Comparison of ENCODE assay signal across 20 cellular contexts in genomic region chr11:17927643-17928343, GRCh38.
DNase-seq lines count a peak whose midpoint lies in the region; ATAC-seq and TF ChIP-seq lines count a peak whose summit lies in the region.
"Had no signal": no experiment of that assay in that cellular context is flagged by ENCODE, and none has a peak within 500 bp of the region (broad histone marks: within the 10 kb centered on the region; RNA-seq: fewer than 3 reads in every experiment).

No MANE protein-coding gene starts in this region.

- no TSS peak for BruUV-seq in IMR-90 (replicated peaks; lab: Mats Ljungman, UMichigan)

- TF ChIP-seq RAD21 in IMR-90 (IDR thresholded peaks at IDR 0.05; ENCODE audit: low read length) = no peak

- H3K4me3 ChIP-seq in IMR-90 (ENCODE audit: insufficient read depth, low read depth, low read length) (no peak overlapping the region), esophagus muscularis mucosa (no peak overlapping the region), psoas muscle (no peak overlapping the region)
- H3K4me3 ChIP-seq: GM23338, neural progenitor cell, right lobe of liver, tibial artery had no signal

- TF ChIP-seq EP300 in esophagus muscularis mucosa (IDR thresholded peaks at IDR 0.05) = no peak

- ATAC-seq in IMR-90 (ENCODE audit: low read depth) (peak; percentile 86), psoas muscle (peak in 3 of 4 donors; percentile 34 to 66 (median 51)), GM18867 (IDR thresholded peaks at IDR 0.05; ENCODE audit: unreplicated experiment) (no peak)
- ATAC-seq: CD8-positive, alpha-beta T cell; GM23338; right lobe of liver had no signal

- H3K4me2 ChIP-seq in IMR-90 (ENCODE audit: low read depth, low read length) = peak overlapping the region; percentile 8; the same call in 1 of the 2 replicates
- H3K4me2 ChIP-seq: GM23338, neural progenitor cell had no signal

- CTCF ChIA-PET in IMR-90 (lab: Yijun Ruan, JAX) = no interaction called here

- H3K23ac ChIP-seq in IMR-90 (ENCODE audit: low read depth, low read length) = no peak overlapping the region

- H2AK5ac ChIP-seq in IMR-90 (ENCODE audit: low read depth, low read length) = peak overlapping the region; percentile 21; the same call in 1 of the 2 replicates

- H2BK5ac ChIP-seq in IMR-90 (ENCODE audit: low read depth, low read length, poor library complexity, severe bottlenecking) = no peak overlapping the region

- no peak overlapping the region for H3K4ac ChIP-seq in IMR-90 (ENCODE audit: low read depth, low read length)

- H3K79me1 ChIP-seq in IMR-90 (ENCODE audit: low read depth in 1 of 2, low read length in 2 of 2) = no peaks in the 10 kb centered on the region

- no peak overlapping the region for H3K9ac ChIP-seq in IMR-90 (ENCODE audit: low read depth, low read length)
- H3K9ac ChIP-seq: neural progenitor cell had no signal

- H4K20me1 ChIP-seq in IMR-90 (ENCODE audit: insufficient read depth, low read length) = no peaks in the 10 kb centered on the region

- peaks cover 8% of the 10 kb centered on the region; the same call in 1 of the 2 replicates for H3K4me1 ChIP-seq in IMR-90 (ENCODE audit: control insufficient read depth, insufficient read depth, low read length)
- H3K4me1 ChIP-seq in esophagus muscularis mucosa = peaks cover 4 to 22% (median 17%) of the 10 kb centered on the region in 4 donors
- peaks cover 8% of the 10 kb centered on the region for H3K4me1 ChIP-seq in psoas muscle
- H3K4me1 ChIP-seq: neural progenitor cell had no signal

- no peak overlapping the region for H4K5ac ChIP-seq in IMR-90 (ENCODE audit: low read depth, low read length)

- H3K27me3 ChIP-seq in IMR-90 (ENCODE audit: control insufficient read depth, insufficient read depth, low read length) (no peaks in the 10 kb centered on the region), esophagus muscularis mucosa (no peaks in the 10 kb centered on the region), psoas muscle (ENCODE audit: insufficient read depth in 3 of 3, low read length in 2 of 3) (no peaks in the 10 kb centered on the region)
- H3K27me3 ChIP-seq: neural progenitor cell, right lobe of liver, tibial artery had no signal

- H2AFZ ChIP-seq in IMR-90 (replicated peaks; ENCODE audit: low read length, poor library complexity) = no peak overlapping the region
- H2AFZ ChIP-seq: GM23338, neural progenitor cell had no signal

- POLR2A ChIA-PET in IMR-90 (lab: Charles Lee; ENCODE audit: unreplicated experiment) = no interaction called here

- H3K9me1 ChIP-seq in IMR-90 (ENCODE audit: insufficient read depth, low read length) = peaks cover 5% of the 10 kb centered on the region; the same call in 1 of the 2 replicates

- H3K9me3 ChIP-seq in IMR-90 (ENCODE audit: control insufficient read depth, insufficient read depth, low read length) (no peaks in the 10 kb centered on the region), esophagus muscularis mucosa (no peaks in the 10 kb centered on the region), psoas muscle (no peaks in the 10 kb centered on the region)
- H3K9me3 ChIP-seq: right lobe of liver, tibial artery had no signal

- intact Hi-C loops in IMR-90 (cut with micrococcal nuclease) = no loop called here
- intact Hi-C loops in esophagus muscularis mucosa (cut with DNase I) = no loop called here
- intact Hi-C loops in psoas muscle (cut with DNase I) = no loop called here
- intact Hi-C loops in posterior vena cava (cut with DNase I) = no loop called here

- no CpG with 5 or more reads among the region's 4 CpGs for WGBS in IMR-90 (ENCODE audit: extremely low coverage in 2 of 2, insufficient read length in 1 of 2), 2 experiments
- WGBS in esophagus muscularis mucosa = 73% methylated on average over 4 of the region's 4 CpGs
- 38 to 53% (median 49%) methylated on average over 4 of the region's 4 CpGs for WGBS in psoas muscle, 3 donors

- H3K14ac ChIP-seq in IMR-90 (replicated peaks; ENCODE audit: low read depth, low read length) = no peak overlapping the region

- TF ChIP-seq POLR2A in IMR-90 (IDR thresholded peaks at IDR 0.05; ENCODE audit: low read depth, low read length) (no peak), esophagus muscularis mucosa (IDR thresholded peaks at IDR 0.05; ENCODE audit: low read depth) (no peak)

- no peak overlapping the region for H2BK15ac ChIP-seq in IMR-90 (ENCODE audit: low read depth, low read length)

- no peak overlapping the region for H3K18ac ChIP-seq in IMR-90 (ENCODE audit: low read depth, low read length)

- dilution Hi-C loops in IMR-90 (cut with HindIII; ENCODE audit: low sequenced_read_pairs, unreplicated experiment) = no loop called here

- H4K8ac ChIP-seq in IMR-90 (ENCODE audit: low read depth in 2 of 2, low read length in 2 of 2) = no peak overlapping the region

- TF ChIP-seq CTCF in IMR-90 (conservative IDR thresholded peaks at IDR 0.05; ENCODE audit: low read depth, low read length) = no peak
- TF ChIP-seq CTCF in esophagus muscularis mucosa (IDR thresholded peaks at IDR 0.05) = no peak
- no peak for TF ChIP-seq CTCF in psoas muscle (IDR thresholded peaks at IDR 0.05)

- in situ Hi-C loops in IMR-90 (cut with MboI; ENCODE audit: low sequenced_read_pairs) = no loop called here

- H4K91ac ChIP-seq in IMR-90 (ENCODE audit: insufficient read depth, low read depth, low read length) = no peak overlapping the region

- no peak overlapping the region; the same call in 1 of the 2 replicates for H3K27ac ChIP-seq in IMR-90 (ENCODE audit: insufficient read depth, low read length)
- no peak overlapping the region for H3K27ac ChIP-seq in esophagus muscularis mucosa (replicated peaks in 1 of 4)
- H3K27ac ChIP-seq in psoas muscle = no peak overlapping the region
- H3K27ac ChIP-seq: neural progenitor cell, right lobe of liver, tibial artery had no signal

- H3K36me3 ChIP-seq in IMR-90 (ENCODE audit: control insufficient read depth, insufficient read depth, low read length) = no peaks in the 10 kb centered on the region
- H3K36me3 ChIP-seq in esophagus muscularis mucosa = peaks cover 0 to 6% (median 0%) of the 10 kb centered on the region in 4 donors
- no peaks in the 10 kb centered on the region for H3K36me3 ChIP-seq in psoas muscle (ENCODE audit: insufficient read depth in 1 of 2, low read depth in 1 of 2)
- H3K36me3 ChIP-seq: neural progenitor cell, right lobe of liver had no signal

- no peak overlapping the region for H2BK20ac ChIP-seq in IMR-90 (ENCODE audit: low read depth, low read length)

- DNase-seq in DMS79 (lab: John Stamatoyannopoulos, UW) = peak; percentile 47
- DNase-seq in IMR-90 = peak; percentile 85
- peak; percentile 82 for DNase-seq in esophagus muscularis mucosa (ENCODE audit: extremely low spot score)
- no peak for DNase-seq in psoas muscle
- no peak for DNase-seq in posterior vena cava (ENCODE audit: low spot score)
- no peak for DNase-seq in activated effector memory CD4-positive, alpha-beta T cell treated with anti-CD3 and anti-CD28 coated beads, Interleukin-2, amount 50 U/mL, for 16 hours
- DNase-seq in T1000 (lab: John Stamatoyannopoulos, UW) = no peak
- DNase-seq: activated CD4-positive, alpha-beta T cell treated with anti-CD3 and anti-CD28 coated beads, Interleukin-2, amount 10 ng/mL, durations not matched to agents 24 days and 14 days; activated T-cell treated with anti-CD3 and anti-CD28 coated beads for 4 hours; CD8-positive, alpha-beta T cell; effector CD4-positive, alpha-beta T cell; MM.1S; NCI-H2171; right lobe of liver; SHP77; stimulated activated CD4-positive, alpha-beta T cell treated with anti-CD3 and anti-CD28 coated beads, Interleukin-4, amount 100 ng/mL, for 24 hours; tibial artery had no signal

- no peak overlapping the region for H2BK120ac ChIP-seq in IMR-90 (ENCODE audit: low read depth, low read length)

- no peak overlapping the region for H3K56ac ChIP-seq in IMR-90 (ENCODE audit: extremely low read depth, insufficient read depth, low read length)

- H2AK9ac ChIP-seq in IMR-90 (replicated peaks; ENCODE audit: low read depth, low read length, poor library complexity) = no peak overlapping the region

TF ChIP-seq in IMR-90, 13 proteins besides CTCF, POLR2A, EP300 and RAD21:
- TF ChIP-seq RFX5 (IDR thresholded peaks at IDR 0.05; ENCODE audit: low read depth, low read length) = no peak
- TF ChIP-seq MAFK (IDR thresholded peaks at IDR 0.05; ENCODE audit: low read depth, low read length) = no peak
- no peak for TF ChIP-seq MAZ (IDR thresholded peaks at IDR 0.05; ENCODE audit: borderline replicate concordance, low read depth, low read length)
- TF ChIP-seq SMC3 (IDR thresholded peaks at IDR 0.05; ENCODE audit: low read depth, low read length) = no peak
- TF ChIP-seq, protein P1, sequence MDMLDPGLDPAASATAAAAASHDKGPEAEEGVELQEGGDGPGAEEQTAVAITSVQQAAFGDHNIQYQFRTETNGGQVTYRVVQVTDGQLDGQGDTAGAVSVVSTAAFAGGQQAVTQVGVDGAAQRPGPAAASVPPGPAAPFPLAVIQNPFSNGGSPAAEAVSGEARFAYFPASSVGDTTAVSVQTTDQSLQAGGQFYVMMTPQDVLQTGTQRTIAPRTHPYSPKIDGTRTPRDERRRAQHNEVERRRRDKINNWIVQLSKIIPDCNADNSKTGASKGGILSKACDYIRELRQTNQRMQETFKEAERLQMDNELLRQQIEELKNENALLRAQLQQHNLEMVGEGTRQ (IDR thresholded peaks at IDR 0.05; ENCODE audit: low read depth, low read length) = no peak
- TF ChIP-seq RCOR1 (IDR thresholded peaks at IDR 0.05; ENCODE audit: insufficient replicate concordance, low read length) = no peak
- no peak for TF ChIP-seq CEBPB (IDR thresholded peaks at IDR 0.05; ENCODE audit: low read depth, low read length)

Comparison
In these comparisons a context has a peak if more than half of its experiments do, and no peak if none do; other contexts are left out.
1. DNase-seq: peak in DMS79 (single experiment), IMR-90 (single experiment) and esophagus muscularis mucosa (single experiment); none in psoas muscle (0 of 2), posterior vena cava (single experiment), activated effector memory CD4-positive, alpha-beta T cell treated with anti-CD3 and anti-CD28 coated beads, Interleukin-2, amount 50 U/mL, for 16 hours (single experiment) and T1000 (single experiment).